8 cellular contexts compared by ENCODE assay signal in genomic region chr17:50560185-50560824, GRCh38. TPM values are rescaled to one million over a fixed set of nuclear protein-coding genes. Genes with fewer than 3 reads are reported as not detected.
DNase-seq lines count a peak whose midpoint lies in the region; ATAC-seq and TF ChIP-seq lines count a peak whose summit lies in the region.

Gene CACNA1G, plus strand, starts transcription at chr17:50560715. Its CDS starts 745 bp downstream, at chr17:50561460.

- H3K4me1 ChIP-seq in adipocyte (ENCODE audit: control insufficient read depth, insufficient read depth, low read length) (peaks cover 28% of the 10 kb centered on the region), right atrium auricular region (peaks cover 0 to 58% of the 10 kb centered on the region in 2 donors)

- TF ChIP-seq CTCF in GM10266 (IDR thresholded peaks at IDR 0.05; ENCODE audit: control insufficient read depth, insufficient read depth, low read depth, missing control alignments) (no peak), right atrium auricular region (IDR thresholded peaks at IDR 0.05) (no peak)

- H3K36me3 ChIP-seq in adipocyte (ENCODE audit: control insufficient read depth, insufficient read depth, low read length, severe bottlenecking) (peaks cover 5% of the 10 kb centered on the region), right atrium auricular region (peaks cover 4% of the 10 kb centered on the region)

- ATAC-seq in HG02571 (IDR thresholded peaks at IDR 0.05; ENCODE audit: unreplicated experiment) = peak; percentile 91

- DNase-seq in GM10266 (ENCODE audit: extremely low spot score) (peak; percentile 97), MV-4-11 (lab: John Stamatoyannopoulos, UW) (peak; percentile 78), T follicular helper cell (ENCODE audit: low read depth) (peak; percentile 80), adipocyte (ENCODE audit: low read depth) (peak; percentile 97), right atrium auricular region (ENCODE audit: low spot score) (peak; percentile 94), pulmonary artery endothelial cell (ENCODE audit: low read depth, low spot score) (peak; percentile 10), ureter (ENCODE audit: low spot score) (peak; percentile 91)

- H3K9ac ChIP-seq in adipocyte (ENCODE audit: low read length) = peak within 1 kb of the TSS; percentile 64

- peak within 1 kb of the TSS; percentile 35 to 38 for H3K27ac ChIP-seq in right atrium auricular region

- H3K9me3 ChIP-seq in adipocyte (ENCODE audit: control insufficient read depth, low read length) (no peaks in the 10 kb centered on the region), right atrium auricular region (no peaks in the 10 kb centered on the region)

- H3K27me3 ChIP-seq in adipocyte (replicated peaks; ENCODE audit: control insufficient read depth, insufficient read depth, low read length) (no peaks in the 10 kb centered on the region), right atrium auricular region (peaks cover 0 to 20% of the 10 kb centered on the region in 2 donors)

- H3K4me3 ChIP-seq in adipocyte (ENCODE audit: low read length) (peak within 1 kb of the TSS; percentile 76), right atrium auricular region (peak within 1 kb of the TSS; percentile 44 to 65)

RNA-seq across cellular contexts. Expression of gene CACNA1G, which starts in this region (rescaled TPM):
- total RNA-seq in right atrium auricular region = 1 to 10 TPM; 4.3 to 6.2 TPM
- 0.04 TPM in 1 of 2 replicates, not detected in the other for total RNA-seq in pulmonary artery endothelial cell
- 0.36 TPM for total RNA-seq in ureter

Comparison
In these comparisons a context has a peak if more than half of its experiments do, and no peak if none do; other contexts are left out.
1. Peak in every context shown above with its lines: DNase-seq, ATAC-seq, H3K4me3 ChIP-seq and H3K27ac ChIP-seq.
2. Peak in DNase-seq in pulmonary artery endothelial cell; RNA of the gene not detected or under 1 TPM.
3. Peak in DNase-seq in ureter; RNA of the gene not detected or under 1 TPM.
4. DNase-seq: peak in every context shown above with its lines; median percentile 97 in GM10266; 97 in adipocyte; 94 in right atrium auricular region; 91 in ureter; 80 in T follicular helper cell; 78 in MV-4-11; 10 in pulmonary artery endothelial cell.